In genomic region chr1:20634594-20635084, GRCh38 we compare ENCODE assay signal across 8 cellular contexts. TPM values are rescaled to one million over a fixed set of nuclear protein-coding genes. Genes with fewer than 3 reads are reported as not detected.
A peak's percentile ranks its signal among the peaks of the same experiment; 100 is the strongest.
DNase-seq lines count a peak whose midpoint lies in the region; ATAC-seq and TF ChIP-seq lines count a peak whose summit lies in the region.

No MANE protein-coding gene starts in this region.

- H3K27me3 ChIP-seq in CD4-positive, alpha-beta T cell (ENCODE audit: control insufficient read depth, insufficient read depth, low read length) = no peaks in the 10 kb centered on the region
- H3K27me3 ChIP-seq in HUES6 (ENCODE audit: control insufficient read depth, insufficient read depth, low read length) (no peaks in the 10 kb centered on the region), SU-DHL-6 (ENCODE audit: low read length) (no peaks in the 10 kb centered on the region), lower lobe of right lung (ENCODE audit: low read depth) (no peaks in the 10 kb centered on the region), thyroid gland (no peaks in the 10 kb centered on the region)

- H3K9me2 ChIP-seq in SU-DHL-6 (replicated peaks; ENCODE audit: insufficient read depth, low read length) = no peaks in the 10 kb centered on the region

- peaks cover 20% of the 10 kb centered on the region for H3K36me3 ChIP-seq in HUES6 (ENCODE audit: control insufficient read depth, insufficient read depth, low read length)
- no peaks in the 10 kb centered on the region for H3K36me3 ChIP-seq in SU-DHL-6 (ENCODE audit: low read length)
- peaks cover 34% of the 10 kb centered on the region for H3K36me3 ChIP-seq in lower lobe of right lung
- H3K36me3 ChIP-seq in thyroid gland = peaks cover 10 to 24% of the 10 kb centered on the region in 2 donors

- no peaks in the 10 kb centered on the region for H3F3A ChIP-seq in SU-DHL-6 (ENCODE audit: insufficient read depth)

- H3K9ac ChIP-seq in HUES6 (ENCODE audit: low read length) = peak overlapping the region; percentile 72
- no peak overlapping the region for H3K9ac ChIP-seq in SU-DHL-6 (ENCODE audit: low read length)

- no peaks in the 10 kb centered on the region for H3K9me3 Mint-ChIP-seq in CD4-positive, alpha-beta T cell
- H3K9me3 Mint-ChIP-seq in dendritic cell treated with granulocyte-macrophage colony-stimulating factor and Interleukin-4, amounts not matched to agents 40 ng/mL and 50 ng/mL, for 4 days = no peaks in the 10 kb centered on the region

- H2AFZ ChIP-seq in SU-DHL-6 (ENCODE audit: low read depth, low read length, severe bottlenecking) = no peak overlapping the region

- peak overlapping the region; percentile 94 for H3K4me3 Mint-ChIP-seq in CD4-positive, alpha-beta T cell
- peak overlapping the region; percentile 81 for H3K4me3 Mint-ChIP-seq in dendritic cell treated with granulocyte-macrophage colony-stimulating factor and Interleukin-4, amounts not matched to agents 40 ng/mL and 50 ng/mL, for 4 days

- TF ChIP-seq POLR2A in thyroid gland (IDR thresholded peaks at IDR 0.05) = no peak

- WGBS in thyroid gland, 2 donors = 0 to 7% methylated on average over 4 of the region's 4 CpGs

- intact Hi-C loops in CD4-positive, alpha-beta T cell (cut with DNase I, micrococcal nuclease) = loop anchor here (5.0 to 10.0 kb wide), 2 partner anchors 720 to 752 kb away; partner anchors contain the start of gene OTUD3 (in 1 of the 2)
- intact Hi-C loops in dendritic cell treated with granulocyte-macrophage colony-stimulating factor and Interleukin-4, amounts not matched to agents 40 ng/mL and 50 ng/mL, for 4 days (cut with micrococcal nuclease) = no loop called here
- intact Hi-C loops in lower lobe of right lung (cut with DNase I) (no loop called here), thyroid gland (cut with DNase I) (loop anchor here (5.0 kb wide), 1 partner anchor 112 kb away; no protein-coding TSS in a partner anchor)

- H4K20me1 ChIP-seq in SU-DHL-6 (ENCODE audit: low read depth, low read length) = no peaks in the 10 kb centered on the region

- H3K79me2 ChIP-seq in SU-DHL-6 (ENCODE audit: insufficient read depth, low read length) = no peaks in the 10 kb centered on the region

- H3K4me1 ChIP-seq in HUES6 (ENCODE audit: control insufficient read depth, insufficient read depth, low read length) = peaks cover 10% of the 10 kb centered on the region
- peaks cover 22% of the 10 kb centered on the region for H3K4me1 ChIP-seq in lower lobe of right lung
- H3K4me1 ChIP-seq in thyroid gland = peaks cover 10 to 11% of the 10 kb centered on the region in 2 donors

- POLR2A ChIA-PET in CD4-positive, alpha-beta T cell (lab: Charles Lee) = interaction anchor here (0.6 to 2.2 kb wide), 8 partner anchors 24 to 311 kb away, joined by 3 to 35 read pairs (median 6); partner anchors contain the start of genes DDOST, HP1BP3, KIF17 and MUL1

- peaks cover 12% of the 10 kb centered on the region for H3K4me1 Mint-ChIP-seq in CD4-positive, alpha-beta T cell (ENCODE audit: low read depth)
- peaks cover 9% of the 10 kb centered on the region for H3K4me1 Mint-ChIP-seq in dendritic cell treated with granulocyte-macrophage colony-stimulating factor and Interleukin-4, amounts not matched to agents 40 ng/mL and 50 ng/mL, for 4 days (ENCODE audit: low read depth)

- peak overlapping the region; percentile 70 for H3K4me3 ChIP-seq in HUES6 (ENCODE audit: low read depth, low read length)
- no peak overlapping the region for H3K4me3 ChIP-seq in SU-DHL-6 (ENCODE audit: insufficient read depth, low read length, poor library complexity, severe bottlenecking)
- H3K4me3 ChIP-seq in lower lobe of right lung = peak overlapping the region; percentile 93
- peak overlapping the region in 1 of 3 donors; percentile 97 for H3K4me3 ChIP-seq in thyroid gland (replicated peaks in 1 of 3)

- peaks cover 31% of the 10 kb centered on the region for H3K36me3 Mint-ChIP-seq in CD4-positive, alpha-beta T cell (ENCODE audit: low read depth)
- H3K36me3 Mint-ChIP-seq in dendritic cell treated with granulocyte-macrophage colony-stimulating factor and Interleukin-4, amounts not matched to agents 40 ng/mL and 50 ng/mL, for 4 days (ENCODE audit: low read depth) = peaks cover 34% of the 10 kb centered on the region

- peak; percentile 35 for ATAC-seq in CD4-positive, alpha-beta T cell (ENCODE audit: poor library complexity)
- ATAC-seq in lower lobe of right lung (peak; percentile 77 to 87), HG02938 (IDR thresholded peaks at IDR 0.05; ENCODE audit: unreplicated experiment) (no peak), GM21576 (IDR thresholded peaks at IDR 0.05; ENCODE audit: unreplicated experiment) (no peak)

- CTCF ChIA-PET in CD4-positive, alpha-beta T cell (lab: Charles Lee) = interaction anchor here (1.5 to 1.6 kb wide), 2 partner anchors 18 to 59 kb away, joined by 5 read pairs; no protein-coding TSS in a partner anchor

- TF ChIP-seq CTCF in CD4-positive, alpha-beta T cell (IDR thresholded peaks at IDR 0.05) = no peak
- TF ChIP-seq CTCF in SU-DHL-6 (IDR thresholded peaks at IDR 0.05; ENCODE audit: insufficient read depth, low read length, poor library complexity, severe bottlenecking) = no peak
- no peak for TF ChIP-seq CTCF in lower lobe of right lung (IDR thresholded peaks at IDR 0.05)
- no peak for TF ChIP-seq CTCF in thyroid gland (IDR thresholded peaks at IDR 0.05)

- H3K27me3 Mint-ChIP-seq in CD4-positive, alpha-beta T cell = no peaks in the 10 kb centered on the region
- H3K27me3 Mint-ChIP-seq in dendritic cell treated with granulocyte-macrophage colony-stimulating factor and Interleukin-4, amounts not matched to agents 40 ng/mL and 50 ng/mL, for 4 days = peaks cover 4% of the 10 kb centered on the region

- peak in 4 of 10 experiments; percentile 7 to 29 (median 13) for DNase-seq in CD4-positive, alpha-beta T cell
- DNase-seq in lower lobe of right lung (peak; percentile 73), thyroid gland (peak; percentile 81 to 83)

- H3K27ac ChIP-seq in CD4-positive, alpha-beta T cell (ENCODE audit: low read depth, low read length) = peak overlapping the region; percentile 72
- H3K27ac ChIP-seq in HUES6 (ENCODE audit: low read depth, low read length) = no peak overlapping the region
- H3K27ac ChIP-seq in SU-DHL-6 (ENCODE audit: low read depth, low read length) = no peak overlapping the region
- peak overlapping the region; percentile 90 for H3K27ac ChIP-seq in lower lobe of right lung
- H3K27ac ChIP-seq in thyroid gland = peak overlapping the region in 2 of 3 donors; percentile 75 to 96

- no peaks in the 10 kb centered on the region for H3K9me3 ChIP-seq in CD4-positive, alpha-beta T cell (ENCODE audit: control insufficient read depth, low read length)
- peaks cover 11% of the 10 kb centered on the region; the same call in 1 of the 2 replicates for H3K9me3 ChIP-seq in HUES6 (ENCODE audit: control insufficient read depth, insufficient read depth, low read depth, low read length)
- H3K9me3 ChIP-seq in SU-DHL-6 (ENCODE audit: insufficient read depth, low read length) = no peaks in the 10 kb centered on the region
- H3K9me3 ChIP-seq in lower lobe of right lung = no peaks in the 10 kb centered on the region
- no peaks in the 10 kb centered on the region for H3K9me3 ChIP-seq in thyroid gland

- peak overlapping the region; percentile 87 for H3K27ac Mint-ChIP-seq in CD4-positive, alpha-beta T cell
- no peak overlapping the region for H3K27ac Mint-ChIP-seq in dendritic cell treated with granulocyte-macrophage colony-stimulating factor and Interleukin-4, amounts not matched to agents 40 ng/mL and 50 ng/mL, for 4 days

- peak overlapping the region; percentile 85 for H3K4me2 ChIP-seq in SU-DHL-6 (ENCODE audit: low read depth, low read length, poor library complexity, severe bottlenecking)

RNA-seq across cellular contexts. Expression of gene PINK1, which starts 1.4 kb away (rescaled TPM):
- 1 to 10 TPM; 6.6 to 7.5 TPM for total RNA-seq in CD4-positive, alpha-beta T cell
- total RNA-seq in lower lobe of right lung = 57.2 TPM
- total RNA-seq in thyroid gland = 100 to 1,000 TPM; 144 to 171 (median 151) TPM

RNA-seq across cellular contexts. Expression of gene DDOST, which starts 26.5 kb away (rescaled TPM):
- total RNA-seq in CD4-positive, alpha-beta T cell = 100 to 1,000 TPM in 1 of 2 experiments, 10 to 100 TPM in 1; 96.1 to 101 TPM
- 148 TPM for total RNA-seq in lower lobe of right lung
- total RNA-seq in thyroid gland = 100 to 1,000 TPM; 182 to 299 (median 238) TPM

RNA-seq across cellular contexts. Expression of gene CDA, which starts 45.7 kb away (rescaled TPM):
- total RNA-seq in CD4-positive, alpha-beta T cell = under 1 TPM; 0.38 to 0.50 TPM
- total RNA-seq in lower lobe of right lung (5.3 TPM), thyroid gland (1 to 10 TPM in 2 of 4 donors, under 1 TPM in 2; 0.56 to 3.5 (median 1.5) TPM)

Comparison
In these comparisons a context has a peak if more than half of its experiments do, and no peak if none do; other contexts are left out.
1. ATAC-seq: peak in CD4-positive, alpha-beta T cell (single experiment) and lower lobe of right lung (2 of 2); none in HG02938 (single experiment) and GM21576 (single experiment).
2. H3K27ac ChIP-seq: peak in CD4-positive, alpha-beta T cell (single experiment), lower lobe of right lung (single experiment) and thyroid gland (2 of 3); none in HUES6 (single experiment) and SU-DHL-6 (single experiment).
3. intact Hi-C loops: an anchor here in CD4-positive, alpha-beta T cell (5.0 to 10.0 kb wide) and thyroid gland (5.0 kb wide); none called in dendritic cell treated with granulocyte-macrophage colony-stimulating factor and Interleukin-4, amounts not matched to agents 40 ng/mL and 50 ng/mL, for 4 days and lower lobe of right lung.